ENCODE assay signal across 30 cellular contexts in the genomic region with DNA sequence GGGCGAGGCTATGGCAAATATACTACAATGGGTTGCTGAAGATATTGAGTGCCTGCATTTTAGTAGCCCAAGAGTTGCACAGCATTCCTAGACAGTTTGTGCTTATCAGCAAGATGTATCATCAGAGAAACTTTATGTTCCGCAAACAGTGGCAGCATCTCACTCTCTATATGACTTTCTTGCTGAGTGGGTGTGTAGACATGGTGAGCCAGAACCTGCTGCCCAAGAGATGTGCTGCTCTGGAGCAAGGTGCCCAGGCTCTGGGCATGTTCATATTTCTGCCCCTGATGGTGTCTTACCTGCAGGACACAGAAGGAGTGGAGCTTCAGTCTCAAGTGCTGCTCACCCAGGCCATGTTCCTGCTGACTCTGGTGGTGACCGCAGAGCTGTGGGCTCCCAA. TPM values are rescaled to one million over a fixed set of nuclear protein-coding genes. Genes with fewer than 3 reads are reported as not detected.
DNase-seq lines count a peak whose midpoint lies in the region; ATAC-seq, FAIRE-seq and TF ChIP-seq lines count a peak whose summit lies in the region.
"Had no signal": no experiment of that assay in that cellular context is flagged by ENCODE, and none has a peak within 500 bp of the region (broad histone marks: within the 10 kb centered on the region; RNA-seq: fewer than 3 reads in every experiment).

No MANE protein-coding gene starts in this region.

- intact Hi-C loops in vagina (cut with DNase I), result no loop called here

- peaks cover 7% of the 10 kb centered on the region; the same call in 1 of the 2 replicates for H3K9me3 ChIP-seq in OCI-LY3 (ENCODE audit: insufficient read depth, low read length)
- H3K9me3 ChIP-seq in vagina, result no peaks in the 10 kb centered on the region
- no peaks in the 10 kb centered on the region for H3K9me3 ChIP-seq in small intestine (ENCODE audit: control insufficient read depth, low read depth)
- H3K9me3 ChIP-seq: A549, BE2C, SJSA1 had no signal

- ATAC-seq in GM19351 (IDR thresholded peaks at IDR 0.05; ENCODE audit: unreplicated experiment), result peak; percentile 70
- no peak for ATAC-seq in GM18867 (IDR thresholded peaks at IDR 0.05; ENCODE audit: unreplicated experiment)
- ATAC-seq: A549, Right ventricle myocardium inferior, T-cell had no signal

- no peak overlapping the region for H3K27ac ChIP-seq in OCI-LY3 (ENCODE audit: low read length)
- no peak overlapping the region for H3K27ac ChIP-seq in vagina
- H3K27ac ChIP-seq in small intestine (ENCODE audit: low read depth in 1 of 2, low read length in 1 of 2), result no peak overlapping the region
- H3K27ac ChIP-seq: A549, PC-9, SJSA1 had no signal

- H2AFZ ChIP-seq in OCI-LY3 (ENCODE audit: low read depth, low read length), result no peak overlapping the region
- H2AFZ ChIP-seq: PC-9 had no signal

- H3K4me1 ChIP-seq in OCI-LY3 (ENCODE audit: low read length) (peaks cover 44% of the 10 kb centered on the region), vagina (no peaks in the 10 kb centered on the region), small intestine (ENCODE audit: control insufficient read depth in 2 of 2, insufficient read depth in 1 of 2, low read depth in 1 of 2, low read length in 1 of 2) (no peaks in the 10 kb centered on the region)
- H3K4me1 ChIP-seq: A549, BE2C, SJSA1 had no signal

- DNase-seq in GM06990 (ENCODE audit: extremely low read depth, insufficient read length) (peak; percentile 15), vagina (ENCODE audit: extremely low spot score in 2 of 2) (peak; percentile 56 to 77), AML-193 (lab: John Stamatoyannopoulos, UW) (no peak), small intestine (no peak)
- DNase-seq: BE2C; CD4-positive, CD25-positive, alpha-beta regulatory T cell; DMS153; DND-41; KBM-7; NCI-H1105 treated with DMSO at 0.1 percent for 48 hours; NCI-H146; NCI-H1930; NCI-H2107; NCI-H446; NCI-H524 treated with DMSO at 0.1 percent for 48 hours; NCI-H774; NK-92 treated with Interleukin-12 subunit alpha and Interleukin-12 subunit beta, amount 100 ng/mL, for 24 hours; PC-9; T-cell had no signal

- 86 to 88% (median 88%) methylated on average over 3 of the region's 3 CpGs for WGBS in small intestine, 3 donors

- H3K79me2 ChIP-seq in OCI-LY3 (ENCODE audit: low read length), result no peaks in the 10 kb centered on the region

- H3K27me3 ChIP-seq in GM06990 (replicated peaks; ENCODE audit: control insufficient read depth, insufficient read depth, low read length) (no peaks in the 10 kb centered on the region), OCI-LY3 (ENCODE audit: low read depth, low read length) (peaks cover 8% of the 10 kb centered on the region; the same call in 1 of the 2 replicates), vagina (no peaks in the 10 kb centered on the region), small intestine (ENCODE audit: control insufficient read depth in 2 of 2, insufficient read depth in 2 of 2, low read length in 2 of 2) (no peaks in the 10 kb centered on the region)
- H3K27me3 ChIP-seq: BE2C, SJSA1 had no signal

- TF ChIP-seq POLR2A in vagina (IDR thresholded peaks at IDR 0.05), result no peak

- H4K20me1 ChIP-seq in OCI-LY3 (ENCODE audit: insufficient read depth, low read length), result no peaks in the 10 kb centered on the region

- no peak overlapping the region for H3K4me3 ChIP-seq in GM06990 (replicated peaks; ENCODE audit: low read depth, low read length)
- no peak overlapping the region for H3K4me3 ChIP-seq in OCI-LY3 (ENCODE audit: low read length)
- H3K4me3 ChIP-seq in vagina, result no peak overlapping the region
- no peak overlapping the region for H3K4me3 ChIP-seq in small intestine (ENCODE audit: low read depth in 1 of 2, low read length in 2 of 2)
- H3K4me3 ChIP-seq: A549, PC-9, SJSA1 had no signal

- no peak for TF ChIP-seq CTCF in GM06990 (IDR thresholded peaks at IDR 0.05; ENCODE audit: insufficient read depth, low read length, poor library complexity, severe bottlenecking)
- TF ChIP-seq CTCF in OCI-LY3 (IDR thresholded peaks at IDR 0.05; ENCODE audit: low read depth, low read length), result no peak
- TF ChIP-seq CTCF in vagina (IDR thresholded peaks at IDR 0.05), result no peak

- H3K9ac ChIP-seq in OCI-LY3 (ENCODE audit: low read length), result no peak overlapping the region

- H3K4me2 ChIP-seq in OCI-LY3 (ENCODE audit: low read length), result peak overlapping the region; percentile 27
- H3K4me2 ChIP-seq: A549, PC-9 had no signal

- H3K36me3 ChIP-seq in GM06990 (ENCODE audit: control insufficient read depth, insufficient read depth, low read length), result no peaks in the 10 kb centered on the region
- H3K36me3 ChIP-seq in OCI-LY3 (replicated peaks; ENCODE audit: low read depth, low read length), result no peaks in the 10 kb centered on the region
- no peaks in the 10 kb centered on the region for H3K36me3 ChIP-seq in vagina
- H3K36me3 ChIP-seq in small intestine (ENCODE audit: control insufficient read depth in 2 of 2, insufficient read depth in 2 of 2, low read length in 2 of 2), result no peaks in the 10 kb centered on the region
- H3K36me3 ChIP-seq: BE2C, SJSA1 had no signal

- no peak for FAIRE-seq in small intestine (lab: Jason Lieb, UNC)
- FAIRE-seq: A549, GM19239, H54 had no signal

RNA-seq across cellular contexts. Expression of a gene that starts 8.2 kb away (rescaled TPM):
- total RNA-seq in vagina, result not detected
- not detected for polyA plus RNA-seq in small intestine
- total RNA-seq: CD4-positive, CD25-positive, alpha-beta regulatory T cell; LHCN-M2; MCF 10A; PC-9; Right ventricle myocardium inferior; RPMI7951; SJSA1; T-cell had no signal
- polyA plus RNA-seq: A549; CD4-positive, CD25-positive, alpha-beta regulatory T cell had no signal

RNA-seq across cellular contexts. Expression of a gene that starts 41.3 kb away (rescaled TPM):
- not detected for total RNA-seq in vagina
- polyA plus RNA-seq in small intestine, result not detected
- total RNA-seq: CD4-positive, CD25-positive, alpha-beta regulatory T cell; LHCN-M2; MCF 10A; PC-9; Right ventricle myocardium inferior; RPMI7951; SJSA1; T-cell had no signal
- polyA plus RNA-seq: A549 had no signal

RNA-seq across cellular contexts. Expression of a gene that starts 50.1 kb away (rescaled TPM):
- 2,462 TPM for total RNA-seq in vagina
- 100 to 1,000 TPM in 2 of 3 donors, 10 to 100 TPM in 1; 75.8 to 422 (median 116) TPM for polyA plus RNA-seq in small intestine

Comparison
In these comparisons a context has a peak if more than half of its experiments do, and no peak if none do; other contexts are left out.
1. DNase-seq: peak in GM06990 (single experiment) and vagina (2 of 2); none in AML-193 (0 of 2) and small intestine (single experiment).